9 cellular contexts compared by ENCODE assay signal in genomic region chr1:243483084-243483845, GRCh38.
A peak's percentile ranks its signal among the peaks of the same experiment; 100 is the strongest.
DNase-seq lines count a peak whose midpoint lies in the region; ATAC-seq and TF ChIP-seq lines count a peak whose summit lies in the region.
"Had no signal": no experiment of that assay in that cellular context is flagged by ENCODE, and none has a peak within 500 bp of the region (broad histone marks: within the 10 kb centered on the region; RNA-seq: fewer than 3 reads in every experiment).

No MANE protein-coding gene starts in this region.

- DNase-seq in AG09319 (ENCODE audit: extremely low read depth, low read depth) (no peak), IMR-90 (no peak), dorsolateral prefrontal cortex (peak in 1 of 10 donors; percentile 42), midbrain (lab: John Stamatoyannopoulos, UW) (no peak), SHP77 treated with DMSO at 0.1 percent for 48 hours (lab: John Stamatoyannopoulos, UW) (no peak), D341Med (ENCODE audit: low spot score) (no peak), dedifferentiated amniotic fluid mesenchymal stem cell (ENCODE audit: extremely low spot score) (no peak)
- DNase-seq: SW 1271 had no signal

- no peak for ATAC-seq in IMR-90 (ENCODE audit: low read depth)

- no peak overlapping the region for H2AK5ac ChIP-seq in IMR-90 (ENCODE audit: low read depth, low read length)

- no peak overlapping the region for H2BK15ac ChIP-seq in IMR-90 (ENCODE audit: low read depth, low read length)

- H2BK20ac ChIP-seq in IMR-90 (ENCODE audit: low read depth, low read length) = no peak overlapping the region

- H4K91ac ChIP-seq in IMR-90 (ENCODE audit: insufficient read depth, low read depth, low read length) = no peak overlapping the region

- 58% methylated on average over 23 of the region's 62 CpGs; no CpG with 5 or more reads in 1 of the 2 experiments for WGBS in IMR-90 (ENCODE audit: extremely low coverage in 2 of 2, insufficient read length in 1 of 2), 2 experiments

- H2BK5ac ChIP-seq in IMR-90 (ENCODE audit: low read depth, low read length, poor library complexity, severe bottlenecking) = no peak overlapping the region

- no peak overlapping the region for H3K14ac ChIP-seq in IMR-90 (replicated peaks; ENCODE audit: low read depth, low read length)

- H3K4me1 ChIP-seq in IMR-90 (ENCODE audit: control insufficient read depth, insufficient read depth, low read length) (peaks cover 2% of the 10 kb centered on the region; the same call in 1 of the 2 replicates), mucosa of rectum (ENCODE audit: control insufficient read depth in 2 of 2, insufficient read depth in 2 of 2, low read length in 2 of 2) (peaks cover 2 to 4% of the 10 kb centered on the region in 2 donors)

- no peak for TF ChIP-seq POLR2A in IMR-90 (IDR thresholded peaks at IDR 0.05; ENCODE audit: low read depth, low read length)

- no peak overlapping the region for H3K56ac ChIP-seq in IMR-90 (ENCODE audit: extremely low read depth, insufficient read depth, low read length)

- H4K5ac ChIP-seq in IMR-90 (ENCODE audit: low read depth, low read length) = no peak overlapping the region

- H3K27me3 ChIP-seq in IMR-90 (ENCODE audit: control insufficient read depth, insufficient read depth, low read length) (no peaks in the 10 kb centered on the region), dorsolateral prefrontal cortex (no peaks in the 10 kb centered on the region), mucosa of rectum (ENCODE audit: control insufficient read depth in 2 of 2, insufficient read depth in 2 of 2, low read length in 2 of 2) (no peaks in the 10 kb centered on the region)

- H2AK9ac ChIP-seq in IMR-90 (replicated peaks; ENCODE audit: low read depth, low read length, poor library complexity) = no peak overlapping the region

- CTCF ChIA-PET in IMR-90 (lab: Yijun Ruan, JAX) = no interaction called here

- no peaks in the 10 kb centered on the region for H4K20me1 ChIP-seq in IMR-90 (ENCODE audit: insufficient read depth, low read length)

- H3K9me1 ChIP-seq in IMR-90 (ENCODE audit: insufficient read depth, low read length) = peaks cover 3% of the 10 kb centered on the region; the same call in 1 of the 2 replicates

- TF ChIP-seq CTCF in AG09319 (IDR thresholded peaks at IDR 0.05; ENCODE audit: low read depth, low read length) (peak; percentile 1; the same call in 1 of the 2 replicates), IMR-90 (conservative IDR thresholded peaks at IDR 0.05; ENCODE audit: low read depth, low read length) (no peak), dorsolateral prefrontal cortex (IDR thresholded peaks at IDR 0.05 in 54 of 56, conservative IDR thresholded peaks at IDR 0.05 in 2 of 56; ENCODE audit: low read depth in 1 of 56, partially characterized antibody in 56 of 56) (peak in 42 of 56 donors; percentile 12 to 54 (median 32))

- in situ Hi-C loops in IMR-90 (cut with MboI; ENCODE audit: low sequenced_read_pairs) = loop anchor here (25.0 kb wide), 1 partner anchor 804 kb away; no protein-coding TSS in a partner anchor

- H3K4me2 ChIP-seq in IMR-90 (ENCODE audit: low read depth, low read length) = no peak overlapping the region

- no peak overlapping the region for H3K4ac ChIP-seq in IMR-90 (ENCODE audit: low read depth, low read length)

- intact Hi-C loops in IMR-90 (cut with micrococcal nuclease) = no loop called here
- intact Hi-C loops in dorsolateral prefrontal cortex (cut with DNase I) = loop anchor here in 1 of 2 donors (10.0 kb wide), 1 partner anchor 232 kb away; no protein-coding TSS in a partner anchor

- H3K9ac ChIP-seq in IMR-90 (ENCODE audit: low read depth, low read length) (no peak overlapping the region), mucosa of rectum (ENCODE audit: low read depth in 1 of 2, low read length in 2 of 2) (no peak overlapping the region)

- POLR2A ChIA-PET in IMR-90 (lab: Charles Lee; ENCODE audit: unreplicated experiment) = no interaction called here

- no peak overlapping the region for H3K27ac ChIP-seq in IMR-90 (ENCODE audit: insufficient read depth, low read length)
- H3K27ac ChIP-seq in dorsolateral prefrontal cortex = peak overlapping the region in 58 of 59 donors; percentile 34 to 94 (median 81)
- no peak overlapping the region for H3K27ac ChIP-seq in mucosa of rectum (ENCODE audit: low read depth in 2 of 2, low read length in 2 of 2)

- H3K23ac ChIP-seq in IMR-90 (ENCODE audit: low read depth, low read length) = no peak overlapping the region

- no TSS peak for BruUV-seq in IMR-90 (replicated peaks; lab: Mats Ljungman, UMichigan)

- H4K8ac ChIP-seq in IMR-90 (ENCODE audit: low read depth in 2 of 2, low read length in 2 of 2) = no peak overlapping the region

- dilution Hi-C loops in IMR-90 (cut with HindIII; ENCODE audit: low sequenced_read_pairs, unreplicated experiment) = no loop called here

- peak overlapping the region; percentile 34 for H2AFZ ChIP-seq in IMR-90 (replicated peaks; ENCODE audit: low read length, poor library complexity)

- H3K4me3 ChIP-seq in IMR-90 (ENCODE audit: insufficient read depth, low read depth, low read length) (no peak overlapping the region), dorsolateral prefrontal cortex (peak overlapping the region; percentile 41 to 77 (median 62)), mucosa of rectum (ENCODE audit: low read length in 2 of 2) (peak overlapping the region; percentile 3 to 31)

- no peak overlapping the region for H3K18ac ChIP-seq in IMR-90 (ENCODE audit: low read depth, low read length)

- H2BK120ac ChIP-seq in IMR-90 (ENCODE audit: low read depth, low read length) = no peak overlapping the region

- H3K79me1 ChIP-seq in IMR-90 (ENCODE audit: low read depth in 1 of 2, low read length in 2 of 2) = peaks cover 0 to 4% of the 10 kb centered on the region in 2 experiments; a peak in 1 of 4 replicates

- no peaks in the 10 kb centered on the region; the same call in 1 of the 2 replicates for H3K36me3 ChIP-seq in IMR-90 (ENCODE audit: control insufficient read depth, insufficient read depth, low read length)
- H3K36me3 ChIP-seq in mucosa of rectum (ENCODE audit: control insufficient read depth in 2 of 2, insufficient read depth in 2 of 2, low read length in 2 of 2) = no peaks in the 10 kb centered on the region

- TF ChIP-seq RAD21 in IMR-90 (IDR thresholded peaks at IDR 0.05; ENCODE audit: low read length) = no peak

- H3K9me3 ChIP-seq in IMR-90 (ENCODE audit: control insufficient read depth, insufficient read depth, low read length) (no peaks in the 10 kb centered on the region), mucosa of rectum (ENCODE audit: control insufficient read depth in 2 of 2, low read length in 2 of 2) (no peaks in the 10 kb centered on the region)

TF ChIP-seq in IMR-90, 13 proteins besides CTCF, POLR2A, EP300 and RAD21:
- no peak for TF ChIP-seq SMC3 (IDR thresholded peaks at IDR 0.05; ENCODE audit: low read depth, low read length)
- no peak for TF ChIP-seq NFE2L2 (IDR thresholded peaks at IDR 0.05; ENCODE audit: low read depth, low read length)

Comparison
In these comparisons a context has a peak if more than half of its experiments do, and no peak if none do; other contexts are left out.
1. H3K27ac ChIP-seq: peak in dorsolateral prefrontal cortex (58 of 59); none in IMR-90 (single experiment) and mucosa of rectum (0 of 2).